8 cellular contexts compared by ENCODE assay signal in the genomic region with DNA sequence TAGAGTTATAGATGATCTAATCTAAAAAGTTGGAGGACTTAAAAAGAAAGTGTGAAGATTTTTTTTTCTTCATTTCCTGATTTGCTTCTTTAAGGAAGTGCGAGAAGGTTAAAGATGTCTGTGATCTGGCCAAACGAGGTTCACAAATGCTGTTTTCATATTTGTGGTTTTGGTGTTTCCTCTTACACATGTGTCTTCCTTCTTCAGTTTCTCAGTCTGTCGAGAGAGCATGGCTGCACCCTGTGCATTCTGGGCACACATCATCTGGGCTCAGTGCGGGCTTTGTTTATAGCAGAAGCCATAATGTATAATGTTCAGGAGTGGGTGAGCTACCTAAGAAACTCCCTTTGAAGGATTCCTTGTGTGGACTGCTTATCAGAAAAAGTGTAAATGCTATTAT.
DNase-seq lines count a peak whose midpoint lies in the region; ATAC-seq lines count a peak whose summit lies in the region.

No MANE protein-coding gene starts in this region.

- H3K27ac Mint-ChIP-seq in activated naive CD4-positive, alpha-beta T cell treated with anti-CD3 and anti-CD28 coated beads, Interleukin-2, amount 10 ng/mL, durations not matched to agents 7 days and 5 days = peak overlapping the region; percentile 65
- H3K27ac Mint-ChIP-seq in naive B cell = peak overlapping the region; percentile 88 to 97 (median 94)

- peak; percentile 77 for DNase-seq in RPMI8226
- DNase-seq in activated naive CD4-positive, alpha-beta T cell treated with anti-CD3 and anti-CD28 coated beads, Interleukin-2, amount 10 ng/mL, durations not matched to agents 7 days and 5 days = peak; percentile 75
- DNase-seq in naive B cell = peak; percentile 81
- no peak for DNase-seq in cerebellar cortex (ENCODE audit: low spot score)
- no peak for DNase-seq in NCI-H82 (lab: John Stamatoyannopoulos, UW)

- CTCF ChIA-PET in activated naive CD4-positive, alpha-beta T cell treated with anti-CD3 and anti-CD28 coated beads, Interleukin-2, amount 10 ng/mL, durations not matched to agents 7 days and 5 days (lab: Charles Lee) = no interaction called here

- no peaks in the 10 kb centered on the region for H3K9me3 Mint-ChIP-seq in activated naive CD4-positive, alpha-beta T cell treated with anti-CD3 and anti-CD28 coated beads, Interleukin-2, amount 10 ng/mL, durations not matched to agents 7 days and 5 days
- H3K9me3 Mint-ChIP-seq in naive B cell = no peaks in the 10 kb centered on the region

- peaks cover 36% of the 10 kb centered on the region for H3K4me1 Mint-ChIP-seq in activated naive CD4-positive, alpha-beta T cell treated with anti-CD3 and anti-CD28 coated beads, Interleukin-2, amount 10 ng/mL, durations not matched to agents 7 days and 5 days
- peaks cover 24 to 45% (median 28%) of the 10 kb centered on the region in 3 donors for H3K4me1 Mint-ChIP-seq in naive B cell

- peak overlapping the region; percentile 46 for H3K4me3 Mint-ChIP-seq in activated naive CD4-positive, alpha-beta T cell treated with anti-CD3 and anti-CD28 coated beads, Interleukin-2, amount 10 ng/mL, durations not matched to agents 7 days and 5 days
- peak overlapping the region; percentile 15 to 90 (median 76) for H3K4me3 Mint-ChIP-seq in naive B cell

- peaks cover 4% of the 10 kb centered on the region for H3K36me3 Mint-ChIP-seq in activated naive CD4-positive, alpha-beta T cell treated with anti-CD3 and anti-CD28 coated beads, Interleukin-2, amount 10 ng/mL, durations not matched to agents 7 days and 5 days
- peaks cover 0 to 3% of the 10 kb centered on the region in 2 donors for H3K36me3 Mint-ChIP-seq in naive B cell

- peak; percentile 92 for ATAC-seq in GM18861 (IDR thresholded peaks at IDR 0.05; ENCODE audit: unreplicated experiment)
- ATAC-seq in HG03039 (IDR thresholded peaks at IDR 0.05; ENCODE audit: unreplicated experiment) = peak; percentile 58
- ATAC-seq in naive B cell (ENCODE audit: low read depth in 2 of 2) = peak; percentile 99 to 100
- ATAC-seq in HG03439 (IDR thresholded peaks at IDR 0.05; ENCODE audit: unreplicated experiment) = no peak

- peaks cover 4% of the 10 kb centered on the region for H3K27me3 Mint-ChIP-seq in activated naive CD4-positive, alpha-beta T cell treated with anti-CD3 and anti-CD28 coated beads, Interleukin-2, amount 10 ng/mL, durations not matched to agents 7 days and 5 days
- H3K27me3 Mint-ChIP-seq in naive B cell = no peaks in the 10 kb centered on the region

Comparison
In these comparisons a context has a peak if more than half of its experiments do, and no peak if none do; other contexts are left out.
1. DNase-seq: peak in RPMI8226 (single experiment), activated naive CD4-positive, alpha-beta T cell treated with anti-CD3 and anti-CD28 coated beads, Interleukin-2, amount 10 ng/mL, durations not matched to agents 7 days and 5 days (single experiment) and naive B cell (single experiment); none in cerebellar cortex (single experiment) and NCI-H82 (single experiment).